In the genomic region with DNA sequence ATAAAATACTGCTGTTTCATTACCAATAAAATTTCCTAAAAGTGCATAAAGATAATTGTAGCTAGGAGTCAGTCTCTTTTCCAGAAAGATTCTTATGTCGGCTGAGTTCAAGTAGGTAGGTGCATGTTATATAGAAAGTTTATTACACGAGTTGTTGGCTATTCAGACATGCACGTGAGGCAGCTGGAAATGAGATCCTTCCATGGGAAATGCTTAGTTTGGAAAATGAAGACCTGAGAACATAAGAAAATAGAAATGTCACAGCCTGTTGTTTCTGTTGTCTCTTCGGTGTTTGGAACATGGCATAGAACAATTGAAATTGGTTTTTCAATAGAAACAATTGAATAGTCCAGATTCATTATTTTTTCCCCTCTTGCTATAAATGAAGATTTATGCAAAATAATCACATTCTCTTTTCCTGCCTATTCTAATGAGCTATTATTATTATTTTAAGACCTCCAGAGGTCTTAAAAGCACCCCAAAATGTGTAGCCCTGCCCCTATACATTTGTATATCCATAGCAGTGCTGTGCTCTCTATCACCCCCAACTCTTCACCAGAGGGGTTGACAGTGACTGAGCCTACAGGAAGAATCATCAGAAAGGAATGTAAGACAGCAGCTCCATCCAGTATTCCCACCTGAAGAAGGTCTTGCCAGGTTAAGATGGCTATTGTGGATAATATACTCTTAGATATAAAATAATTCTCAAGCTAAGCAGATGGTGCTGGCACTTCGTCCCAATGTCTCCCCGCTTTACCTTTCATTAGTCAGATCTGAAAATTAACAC, we compare ENCODE assay signal across 25 cellular contexts.
A peak's percentile ranks its signal among the peaks of the same experiment; 100 is the strongest.
DNase-seq lines count a peak whose midpoint lies in the region; FAIRE-seq and TF ChIP-seq lines count a peak whose summit lies in the region.
"Had no signal": no experiment of that assay in that cellular context is flagged by ENCODE, and none has a peak within 500 bp of the region (broad histone marks: within the 10 kb centered on the region; RNA-seq: fewer than 3 reads in every experiment).

No MANE protein-coding gene starts in this region.

- no peak overlapping the region for H3K23ac ChIP-seq in H1 (ENCODE audit: insufficient read length)

- H3K27ac ChIP-seq in PC-9 = peak overlapping the region; percentile 20; the same call in 1 of the 2 replicates
- no peak overlapping the region for H3K27ac ChIP-seq in H1 (ENCODE audit: low read depth, low read length)
- H3K27ac ChIP-seq in neural progenitor cell = no peak overlapping the region
- H3K27ac ChIP-seq in colonic mucosa = no peak overlapping the region
- H3K27ac ChIP-seq: pancreas, right atrium auricular region had no signal

- no peaks in the 10 kb centered on the region for H4K20me1 ChIP-seq in PC-9 (ENCODE audit: insufficient read depth)
- no peaks in the 10 kb centered on the region for H4K20me1 ChIP-seq in H1 (replicated peaks in 1 of 2; ENCODE audit: control insufficient read depth in 1 of 2, insufficient read depth in 2 of 2, low read length in 2 of 2)
- H4K20me1 ChIP-seq in neural progenitor cell (ENCODE audit: low read depth) = no peaks in the 10 kb centered on the region

- H3K4me2 ChIP-seq in PC-9 = peak overlapping the region; percentile 47
- H3K4me2 ChIP-seq in H1 (ENCODE audit: insufficient read depth in 1 of 2, low read depth in 2 of 2, low read length in 2 of 2) = no peak overlapping the region
- H3K4me2 ChIP-seq in neural progenitor cell = peak overlapping the region; percentile 4

- 0 out of 2 replicates have a peak, but pooled peaks cover 3% of the 10 kb centered on the region for H3K9me3 ChIP-seq in PC-9 (ENCODE audit: insufficient read depth, low read depth)
- no peaks in the 10 kb centered on the region for H3K9me3 ChIP-seq in H1 (ENCODE audit: insufficient read depth in 2 of 2, low read depth in 1 of 2, low read length in 1 of 2)
- H3K9me3 ChIP-seq in neural progenitor cell (ENCODE audit: low read depth) = no peaks in the 10 kb centered on the region
- H3K9me3 ChIP-seq in colonic mucosa = no peaks in the 10 kb centered on the region
- H3K9me3 ChIP-seq: pancreas, right atrium auricular region, stomach, upper lobe of right lung had no signal

- no peak overlapping the region for H2BK20ac ChIP-seq in H1 (ENCODE audit: low read length)

- no peak overlapping the region for H2AK5ac ChIP-seq in H1 (ENCODE audit: low read depth, low read length)

- H3K9me2 ChIP-seq in PC-9 (ENCODE audit: insufficient read depth) = no peaks in the 10 kb centered on the region

- H3K4me1 Mint-ChIP-seq in neural progenitor cell = peaks cover 16% of the 10 kb centered on the region

- H3K4me3 Mint-ChIP-seq in neural progenitor cell = no peak overlapping the region
- H3K4me3 Mint-ChIP-seq: activated CD4-positive, alpha-beta T cell treated with anti-CD3 and anti-CD28 coated beads for 36 hours; CD14-positive monocyte; natural killer cell had no signal

- H4K8ac ChIP-seq in H1 (ENCODE audit: extremely low read depth, insufficient read depth, low read length) = no peak overlapping the region

- no peak overlapping the region for H4K91ac ChIP-seq in H1 (replicated peaks; ENCODE audit: insufficient read length, low read length)

- no peaks in the 10 kb centered on the region for H3K9me3 Mint-ChIP-seq in neural progenitor cell
- H3K9me3 Mint-ChIP-seq: CD14-positive monocyte, natural killer cell had no signal

- TF ChIP-seq POLR2A in H1 (IDR thresholded peaks at IDR 0.05; ENCODE audit: control extremely low read depth in 1 of 2, low read depth in 2 of 2, low read length in 2 of 2) = no peak

- no peak overlapping the region for H2BK120ac ChIP-seq in H1 (replicated peaks; ENCODE audit: low read depth, low read length)

- WGBS in H1 (ENCODE audit: extremely low coverage in 1 of 2, insufficient coverage in 1 of 2, insufficient read length in 1 of 2, insufficient replicate concordance in 2 of 2, low coverage in 1 of 2, low lambda C conversion rate in 2 of 2, missing lambda C conversion rate in 1 of 2), 2 experiments = 89% methylated on average over 6 of the region's 6 CpGs; no CpG with 5 or more reads in 1 of the 2 experiments

- H4K5ac ChIP-seq in H1 (ENCODE audit: insufficient read length, low read depth, low read length) = no peak overlapping the region

- H3K9ac ChIP-seq in H1 (replicated peaks in 1 of 4; ENCODE audit: extremely low read depth in 1 of 4, low read depth in 3 of 4, low read length in 3 of 4) (no peak overlapping the region), neural progenitor cell (no peak overlapping the region), colonic mucosa (ENCODE audit: low read depth in 2 of 2, low read length in 2 of 2) (no peak overlapping the region)

- no peaks in the 10 kb centered on the region for H3K36me3 ChIP-seq in PC-9 (ENCODE audit: low read depth)
- H3K36me3 ChIP-seq in H1 (ENCODE audit: control insufficient read depth in 2 of 4, insufficient read depth in 4 of 4, low read length in 3 of 4) = no peaks in the 10 kb centered on the region
- no peaks in the 10 kb centered on the region for H3K36me3 ChIP-seq in neural progenitor cell
- no peaks in the 10 kb centered on the region for H3K36me3 ChIP-seq in colonic mucosa
- H3K36me3 ChIP-seq: pancreas, right atrium auricular region, stomach, upper lobe of right lung had no signal

- in situ Hi-C loops in GM13976 (cut with MboI; ENCODE audit: low sequenced_read_pairs, unreplicated experiment) = no loop called here

- no peak overlapping the region for H3K56ac ChIP-seq in H1 (replicated peaks; ENCODE audit: insufficient read length, low read depth, low read length)

- H3K4ac ChIP-seq in H1 (replicated peaks; ENCODE audit: insufficient read length, low read depth, low read length) = no peak overlapping the region

- POLR2A ChIA-PET in PC-9 (lab: Charles Lee; ENCODE audit: unreplicated experiment) = no interaction called here
- POLR2A ChIA-PET in H1 (lab: Charles Lee; ENCODE audit: partially characterized antibody) = no interaction called here

- H3K4me1 ChIP-seq in PC-9 (replicated peaks; ENCODE audit: insufficient read depth) (peaks cover 25% of the 10 kb centered on the region), H1 (replicated peaks in 1 of 4; ENCODE audit: control insufficient read depth in 3 of 4, insufficient read depth in 4 of 4, low read length in 3 of 4) (peaks cover 0 to 14% (median 0%) of the 10 kb centered on the region in 4 experiments; a peak in 6 of 7 replicates), neural progenitor cell (peaks cover 25% of the 10 kb centered on the region), colonic mucosa (no peaks in the 10 kb centered on the region)

- intact Hi-C loops in PC-9 (cut with micrococcal nuclease; ENCODE audit: unreplicated experiment) = no loop called here
- intact Hi-C loops in colonic mucosa (cut with DNase I) = no loop called here

- H3K27ac Mint-ChIP-seq in neural progenitor cell = no peak overlapping the region
- H3K27ac Mint-ChIP-seq: activated CD4-positive, alpha-beta T cell treated with anti-CD3 and anti-CD28 coated beads for 36 hours; CD14-positive monocyte; natural killer cell had no signal

- no peak overlapping the region for H2BK5ac ChIP-seq in H1 (ENCODE audit: low read depth, low read length)

- H3K27me3 ChIP-seq in PC-9 (ENCODE audit: insufficient read depth, low read depth) (no peaks in the 10 kb centered on the region), H1 (replicated peaks in 1 of 4; ENCODE audit: control insufficient read depth in 3 of 4, extremely low read depth in 1 of 4, insufficient read depth in 3 of 4, low read length in 3 of 4) (no peaks in the 10 kb centered on the region), neural progenitor cell (no peaks in the 10 kb centered on the region), colonic mucosa (no peaks in the 10 kb centered on the region)
- H3K27me3 ChIP-seq: pancreas, right atrium auricular region, stomach, upper lobe of right lung had no signal

- peaks cover 20% of the 10 kb centered on the region for H3K79me2 ChIP-seq in PC-9 (ENCODE audit: low read depth)
- H3K79me2 ChIP-seq in H1 (ENCODE audit: control insufficient read depth in 1 of 2, insufficient read depth in 2 of 2, low read length in 2 of 2) = no peaks in the 10 kb centered on the region
- no peaks in the 10 kb centered on the region for H3K79me2 ChIP-seq in neural progenitor cell (ENCODE audit: low read depth)

- DNase-seq in GM12865 (ENCODE audit: low read depth) (peak; percentile 14), PC-9 (peak; percentile 14 to 79), H1 (ENCODE audit: low read depth in 1 of 2, low spot score in 2 of 2) (no peak), neural progenitor cell (ENCODE audit: low spot score) (no peak), colonic mucosa (no peak), GM13976 (ENCODE audit: low spot score) (no peak), COLO829 (ENCODE audit: low spot score) (no peak)
- DNase-seq: activated CD4-positive, alpha-beta T cell treated with anti-CD3 and anti-CD28 coated beads for 36 hours; activated effector memory CD4-positive, alpha-beta T cell treated with Interleukin-2 at 50 U/mL for 16 hours; HCEC 1CT; KBM-7; left cardiac atrium; natural killer cell; NCI-H1694; NCI-H69; pancreas; SHP77 treated with DMSO at 0.1 percent for 48 hours; stimulated activated CD4-positive, alpha-beta T cell treated with anti-CD3 and anti-CD28 coated beads, Interleukin-12 subunit alpha, Interleukin-12 subunit beta, amount 100 ng/mL, for 4 hours; stimulated activated CD4-positive, alpha-beta T cell treated with anti-CD3 and anti-CD28 coated beads, Interleukin-4, amount 100 ng/mL, for 4 hours; stomach; upper lobe of right lung had no signal

- no peaks in the 10 kb centered on the region for H3K23me2 ChIP-seq in H1 (ENCODE audit: low read depth, low read length)

- no peaks in the 10 kb centered on the region for H3K79me1 ChIP-seq in H1 (ENCODE audit: low read depth, low read length)

- H3K27me3 Mint-ChIP-seq in neural progenitor cell (ENCODE audit: insufficient read depth, low read depth) = no peaks in the 10 kb centered on the region
- H3K27me3 Mint-ChIP-seq: activated CD4-positive, alpha-beta T cell treated with anti-CD3 and anti-CD28 coated beads for 36 hours had no signal

- H3K18ac ChIP-seq in H1 (ENCODE audit: extremely low read depth, low read length) = no peak overlapping the region

- no peak overlapping the region for H3K14ac ChIP-seq in H1 (ENCODE audit: insufficient read length)

- no peak overlapping the region for H2BK12ac ChIP-seq in H1 (ENCODE audit: low read depth, low read length)

- no peak for TF ChIP-seq RAD21 in H1 (IDR thresholded peaks at IDR 0.05 in 1 of 2, conservative IDR thresholded peaks at IDR 0.05 in 1 of 2; ENCODE audit: low read depth in 2 of 2, low read length in 2 of 2)

- TF ChIP-seq CTCF in GM12865 (IDR thresholded peaks at IDR 0.05; ENCODE audit: insufficient read depth, low read depth, low read length, missing control alignments) (no peak), PC-9 (conservative IDR thresholded peaks at IDR 0.05) (no peak; the same call in 1 of the 2 replicates), H1 (IDR thresholded peaks at IDR 0.05; ENCODE audit: control extremely low read depth in 1 of 3, insufficient read depth in 1 of 3, low read depth in 1 of 3, low read length in 3 of 3) (no peak), neural progenitor cell (IDR thresholded peaks at IDR 0.05) (no peak), colonic mucosa (IDR thresholded peaks at IDR 0.05) (no peak), GM13976 (IDR thresholded peaks at IDR 0.05; ENCODE audit: borderline replicate concordance, control extremely low read depth, extremely low read depth, insufficient read depth, missing control alignments) (no peak)

- no peak overlapping the region for H2AFZ ChIP-seq in PC-9
- H2AFZ ChIP-seq in H1 (ENCODE audit: low read length) = no peak overlapping the region
- no peak overlapping the region for H2AFZ ChIP-seq in neural progenitor cell (replicated peaks)

- no TSS peak for BruUV-seq in PC-9 (replicated peaks; lab: Mats Ljungman, UMichigan)

- CTCF ChIA-PET in PC-9 (lab: Charles Lee) = interaction anchor here (0.6 to 0.8 kb wide), 2 partner anchors 83 to 139 kb away, joined by 3 to 15 read pairs; no protein-coding TSS in a partner anchor
- CTCF ChIA-PET in H1 (lab: Charles Lee; ENCODE audit: partially characterized antibody) = interaction anchor here (0.8 to 5.3 kb wide), 11 partner anchors 9 to 226 kb away, joined by 3 to 34 read pairs (median 5); no protein-coding TSS in a partner anchor

- no peak overlapping the region for H2BK15ac ChIP-seq in H1 (ENCODE audit: low read length)

- TF ChIP-seq EP300 in H1 (IDR thresholded peaks at IDR 0.05; ENCODE audit: borderline replicate concordance in 1 of 2, low read depth in 2 of 2, low read length in 2 of 2) = no peak

- H3F3A ChIP-seq in PC-9 (ENCODE audit: insufficient read depth, low read depth) = peaks cover 7% of the 10 kb centered on the region; the same call in 1 of the 2 replicates
- H3F3A ChIP-seq in neural progenitor cell (ENCODE audit: low read depth) = no peaks in the 10 kb centered on the region

- FAIRE-seq in H1 (lab: Jason Lieb, UNC) = no peak
- FAIRE-seq: D721Med, GM18507, pancreas had no signal

- H3K36me3 Mint-ChIP-seq in neural progenitor cell = no peaks in the 10 kb centered on the region
- H3K36me3 Mint-ChIP-seq: CD14-positive monocyte, natural killer cell had no signal

- H3K4me3 ChIP-seq in GM12865 (ENCODE audit: low read depth, low read length) (no peak overlapping the region), PC-9 (no peak overlapping the region), H1 (ENCODE audit: extremely low read depth in 1 of 4, insufficient read depth in 2 of 4, low read depth in 3 of 4, low read length in 4 of 4) (no peak overlapping the region), neural progenitor cell (no peak overlapping the region), colonic mucosa (no peak overlapping the region)
- H3K4me3 ChIP-seq: pancreas, right atrium auricular region, stomach, upper lobe of right lung had no signal

Comparison
In these comparisons a context has a peak if more than half of its experiments do, and no peak if none do; other contexts are left out.
1. DNase-seq: peak in GM12865 (single experiment) and PC-9 (2 of 2); none in H1 (0 of 2), neural progenitor cell (single experiment), colonic mucosa (single experiment), GM13976 (single experiment) and COLO829 (single experiment).
2. H3K4me2 ChIP-seq: peak in PC-9 (single experiment) and neural progenitor cell (single experiment); none in H1 (0 of 2).